19 cellular contexts compared by ENCODE assay signal in the genomic region with DNA sequence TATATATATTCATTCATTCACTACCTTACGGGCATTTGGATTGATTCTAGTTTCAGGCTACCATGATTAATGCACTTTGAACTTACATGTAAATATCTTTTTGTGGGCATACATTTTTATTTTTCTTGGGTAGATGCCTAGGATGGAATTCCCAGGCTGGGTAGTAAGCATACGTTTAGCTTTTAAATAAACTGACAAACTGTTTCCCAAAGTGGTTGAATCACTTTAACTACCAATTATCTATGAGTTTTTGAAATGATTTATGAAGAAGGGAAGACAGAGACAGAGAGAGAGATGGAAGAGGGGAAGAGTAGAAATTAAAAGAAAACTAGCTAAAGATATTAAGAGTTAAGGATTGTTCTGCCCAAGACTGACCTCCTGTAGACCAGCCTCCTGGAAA.
DNase-seq lines count a peak whose midpoint lies in the region; ATAC-seq and TF ChIP-seq lines count a peak whose summit lies in the region.
"Had no signal": no experiment of that assay in that cellular context is flagged by ENCODE, and none has a peak within 500 bp of the region (broad histone marks: within the 10 kb centered on the region; RNA-seq: fewer than 3 reads in every experiment).

No MANE protein-coding gene starts in this region.

- no TSS peak for BruUV-seq in MCF 10A (replicated peaks; lab: Mats Ljungman, UMichigan)

- CTCF ChIA-PET in MCF 10A (lab: Yijun Ruan, JAX), result interaction anchor here (0.9 kb wide), 1 partner anchor 307 kb away, joined by 4 read pairs; no protein-coding TSS in a partner anchor

- H3K4me2 ChIP-seq in fibroblast of lung (ENCODE audit: extremely low read depth, insufficient read depth, low read length), result no peak overlapping the region

- no peak overlapping the region for H3K4me3 Mint-ChIP-seq in MCF 10A (ENCODE audit: unreplicated experiment)
- H3K4me3 Mint-ChIP-seq: CD4-positive, alpha-beta T cell had no signal

- H3K9ac ChIP-seq in fibroblast of lung (ENCODE audit: insufficient read depth, low read length), result no peak overlapping the region

- peaks cover 6% of the 10 kb centered on the region for H3K9me3 Mint-ChIP-seq in MCF 10A (ENCODE audit: unreplicated experiment)
- H3K9me3 Mint-ChIP-seq: CD4-positive, alpha-beta T cell had no signal

- H3K27me3 ChIP-seq in breast epithelium (no peaks in the 10 kb centered on the region), fibroblast of lung (ENCODE audit: control insufficient read depth, insufficient read depth, low read length) (no peaks in the 10 kb centered on the region)
- H3K27me3 ChIP-seq: BE2C had no signal

- ATAC-seq in SK-N-SH treated with all-trans-retinoic acid at 6 μM for 48 hours, result no peak

- H3K27ac ChIP-seq in breast epithelium, result no peak overlapping the region
- no peak overlapping the region for H3K27ac ChIP-seq in fibroblast of lung (ENCODE audit: insufficient read depth, low read length)
- H3K27ac ChIP-seq: 22Rv1 had no signal

- TF ChIP-seq POLR2A in breast epithelium (IDR thresholded peaks at IDR 0.05), result no peak

- intact Hi-C loops in MCF 10A (cut with micrococcal nuclease) (no loop called here), breast epithelium (cut with DNase I; ENCODE audit: low total_unique reads) (no loop called here)

- no peak overlapping the region for H2AFZ ChIP-seq in fibroblast of lung (ENCODE audit: low read length)

- H3K79me2 ChIP-seq in fibroblast of lung (ENCODE audit: control insufficient read depth, insufficient read depth, low read length), result no peaks in the 10 kb centered on the region

- H3K27me3 Mint-ChIP-seq in MCF 10A (ENCODE audit: insufficient read depth, unreplicated experiment), result no peaks in the 10 kb centered on the region
- H3K27me3 Mint-ChIP-seq: CD4-positive, alpha-beta T cell had no signal

- H3K4me3 ChIP-seq in breast epithelium, result no peak overlapping the region
- H3K4me3 ChIP-seq in fibroblast of lung (replicated peaks in 1 of 4; ENCODE audit: control extremely low read depth in 1 of 4, insufficient read depth in 1 of 4, low read depth in 3 of 4, low read length in 4 of 4), result no peak overlapping the region

- no peak for TF ChIP-seq CTCF in MCF 10A (IDR thresholded peaks at IDR 0.05; ENCODE audit: unreplicated experiment)
- no peak for TF ChIP-seq CTCF in breast epithelium (IDR thresholded peaks at IDR 0.05)
- no peak for TF ChIP-seq CTCF in fibroblast of lung (conservative IDR thresholded peaks at IDR 0.05 in 1 of 2, IDR thresholded peaks at IDR 0.05 in 1 of 2; ENCODE audit: low read depth in 1 of 2, low read length in 2 of 2)

- peaks cover 15% of the 10 kb centered on the region for H3K4me1 Mint-ChIP-seq in MCF 10A (ENCODE audit: insufficient read depth, unreplicated experiment)

- H3K36me3 ChIP-seq in breast epithelium (no peaks in the 10 kb centered on the region), fibroblast of lung (ENCODE audit: control insufficient read depth, insufficient read depth, low read length) (no peaks in the 10 kb centered on the region)
- H3K36me3 ChIP-seq: BE2C had no signal

- POLR2A ChIA-PET in MCF 10A (lab: Yijun Ruan, JAX), result interaction anchor here (1.0 to 1.3 kb wide), 2 partner anchors 9 to 10 kb away, joined by 5 to 6 read pairs; no protein-coding TSS in a partner anchor

- peaks cover 0 to 4% of the 10 kb centered on the region in 2 donors for H3K9me3 ChIP-seq in breast epithelium
- H3K9me3 ChIP-seq in fibroblast of lung (ENCODE audit: control insufficient read depth, insufficient read depth, low read depth, low read length), result no peaks in the 10 kb centered on the region
- H3K9me3 ChIP-seq: BE2C, Caco-2 had no signal

- DNase-seq in MCF 10A (ENCODE audit: unreplicated experiment), result peak; percentile 51
- no peak for DNase-seq in breast epithelium (ENCODE audit: low spot score in 2 of 2)
- DNase-seq in fibroblast of lung (ENCODE audit: low read depth in 2 of 2), result peak; percentile 41 to 59
- DNase-seq in activated CD4-positive, alpha-beta T cell treated with anti-CD3 and anti-CD28 coated beads, Interleukin-2, amount 50 U/mL, for 1 hour, result no peak
- DNase-seq in HuH-7 (ENCODE audit: low spot score), result no peak
- DNase-seq in HK-2 (ENCODE audit: unreplicated experiment), result no peak
- DNase-seq in NCI-H187 treated with DMSO at 0.1 percent for 48 hours (lab: John Stamatoyannopoulos, UW), result no peak
- DNase-seq: BE2C; Caco-2; CD4-positive, alpha-beta T cell; DMS153; NCI-H1105 treated with DMSO at 0.1 percent for 48 hours; NCI-H1694; NCI-H2107; NCI-H345; NCI-H524 treated with DMSO at 0.1 percent for 48 hours; SHP77 treated with DMSO at 0.1 percent for 48 hours had no signal

- no peaks in the 10 kb centered on the region for H3K36me3 Mint-ChIP-seq in MCF 10A (ENCODE audit: insufficient read depth, unreplicated experiment)

- no peaks in the 10 kb centered on the region for H3K4me1 ChIP-seq in breast epithelium
- no peaks in the 10 kb centered on the region for H3K4me1 ChIP-seq in fibroblast of lung (ENCODE audit: control insufficient read depth, extremely low read depth, insufficient read depth, low read length)
- H3K4me1 ChIP-seq: BE2C, Caco-2 had no signal

- no peaks in the 10 kb centered on the region for H4K20me1 ChIP-seq in fibroblast of lung (ENCODE audit: control insufficient read depth, extremely low read depth, insufficient read depth, low read length)

- H3K27ac Mint-ChIP-seq in MCF 10A (ENCODE audit: low read depth, unreplicated experiment), result no peak overlapping the region
- H3K27ac Mint-ChIP-seq: CD4-positive, alpha-beta T cell had no signal

TF ChIP-seq in SK-N-SH treated with all-trans-retinoic acid at 6 μM for 48 hours, 23 proteins besides CTCF, POLR2A, EP300 and RAD21:
- TF ChIP-seq CSDC2 (CRISPR knock-in tag; IDR thresholded peaks at IDR 0.05), result no peak
- TF ChIP-seq TOX (CRISPR knock-in tag; IDR thresholded peaks at IDR 0.05; ENCODE audit: borderline replicate concordance), result no peak
- no peak for TF ChIP-seq POU6F1 (CRISPR knock-in tag; IDR thresholded peaks at IDR 0.05; ENCODE audit: borderline replicate concordance, low read depth)
- TF ChIP-seq ARNTL (CRISPR knock-in tag; IDR thresholded peaks at IDR 0.05; ENCODE audit: borderline replicate concordance, low read depth), result no peak
- peak; percentile 52 for TF ChIP-seq ISL1 (CRISPR knock-in tag; IDR thresholded peaks at IDR 0.05)

Comparison
In these comparisons a context has a peak if more than half of its experiments do, and no peak if none do; other contexts are left out.
1. DNase-seq: peak in MCF 10A (single experiment) and fibroblast of lung (2 of 2); none in breast epithelium (0 of 2), activated CD4-positive, alpha-beta T cell treated with anti-CD3 and anti-CD28 coated beads, Interleukin-2, amount 50 U/mL, for 1 hour (single experiment), HuH-7 (single experiment), HK-2 (single experiment) and NCI-H187 treated with DMSO at 0.1 percent for 48 hours (single experiment).